1 cellular context compared by ENCODE assay signal in the genomic region with DNA sequence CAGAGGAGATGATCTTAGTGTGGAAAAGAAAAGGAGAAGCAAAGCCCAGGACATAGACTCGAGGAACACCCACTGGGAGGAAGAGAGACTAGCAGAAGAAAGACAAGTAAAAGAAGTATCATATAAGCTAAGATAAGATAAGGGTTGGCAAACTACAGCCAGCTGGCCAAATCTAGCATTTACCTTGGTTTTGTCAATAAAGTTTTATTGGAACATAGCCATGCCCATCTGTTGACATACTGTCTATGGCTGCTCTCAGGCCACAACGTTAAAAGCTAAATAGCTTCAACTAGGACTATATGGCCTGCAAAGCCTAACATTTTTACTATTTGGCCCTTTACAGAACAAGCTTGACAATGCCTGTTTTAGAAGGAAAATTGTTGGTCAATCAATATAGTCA.
TF ChIP-seq lines count a peak whose summit lies in the region.

No MANE protein-coding gene starts in this region.

TF ChIP-seq in GM12878, 131 proteins besides CTCF, POLR2A, EP300 and RAD21 (continued from another document):
- peak; percentile 57 for TF ChIP-seq ZBTB40 (IDR thresholded peaks at IDR 0.05; ENCODE audit: borderline replicate concordance)
